In genomic region chr11:44271286-44271685, GRCh38 we compare ENCODE assay signal across 22 cellular contexts. TPM values are rescaled to one million over a fixed set of nuclear protein-coding genes. Genes with fewer than 3 reads are reported as not detected.
"Had no signal": no experiment of that assay in that cellular context is flagged by ENCODE, and none has a peak within 500 bp of the region (broad histone marks: within the 10 kb centered on the region; RNA-seq: fewer than 3 reads in every experiment).

No MANE protein-coding gene starts in this region.

- H3K4me3 Mint-ChIP-seq: IgD-negative memory B cell had no signal

- H3K36me3 Mint-ChIP-seq: IgD-negative memory B cell had no signal

- H3K4me1 Mint-ChIP-seq: IgD-negative memory B cell had no signal

- DNase-seq: KBM-7, NCI-H1092, NCI-H1105 treated with DMSO at 0.1 percent for 48 hours, NCI-H1417 treated with DMSO at 0.1 percent for 48 hours, NCI-H146, NCI-H1694 treated with DMSO at 0.1 percent for 48 hours, NCI-H1930, NCI-H2081, NCI-H2107, NCI-H2227 treated with DMSO at 0.1 percent for 48 hours, NCI-H524 treated with DMSO at 0.1 percent for 48 hours, NCI-H69, NCI-H774, Right ventricle myocardium superior, SIG-M5 had no signal

- ATAC-seq: SK-N-SH treated with all-trans-retinoic acid at 6 μM for 48 hours had no signal

- H3K27ac Mint-ChIP-seq: IgD-negative memory B cell had no signal

- H3K27ac ChIP-seq: HL-60 had no signal

- FAIRE-seq: HTR-8/SVneo, RCC 7860 had no signal

RNA-seq across cellular contexts. Expression of gene ALX4, which starts 38.7 kb away (rescaled TPM):
- total RNA-seq: LHCN-M2, MCF 10A had no signal
- polyA plus RNA-seq: IgD-negative memory B cell had no signal
